15 cellular contexts compared by ENCODE assay signal in the genomic region with DNA sequence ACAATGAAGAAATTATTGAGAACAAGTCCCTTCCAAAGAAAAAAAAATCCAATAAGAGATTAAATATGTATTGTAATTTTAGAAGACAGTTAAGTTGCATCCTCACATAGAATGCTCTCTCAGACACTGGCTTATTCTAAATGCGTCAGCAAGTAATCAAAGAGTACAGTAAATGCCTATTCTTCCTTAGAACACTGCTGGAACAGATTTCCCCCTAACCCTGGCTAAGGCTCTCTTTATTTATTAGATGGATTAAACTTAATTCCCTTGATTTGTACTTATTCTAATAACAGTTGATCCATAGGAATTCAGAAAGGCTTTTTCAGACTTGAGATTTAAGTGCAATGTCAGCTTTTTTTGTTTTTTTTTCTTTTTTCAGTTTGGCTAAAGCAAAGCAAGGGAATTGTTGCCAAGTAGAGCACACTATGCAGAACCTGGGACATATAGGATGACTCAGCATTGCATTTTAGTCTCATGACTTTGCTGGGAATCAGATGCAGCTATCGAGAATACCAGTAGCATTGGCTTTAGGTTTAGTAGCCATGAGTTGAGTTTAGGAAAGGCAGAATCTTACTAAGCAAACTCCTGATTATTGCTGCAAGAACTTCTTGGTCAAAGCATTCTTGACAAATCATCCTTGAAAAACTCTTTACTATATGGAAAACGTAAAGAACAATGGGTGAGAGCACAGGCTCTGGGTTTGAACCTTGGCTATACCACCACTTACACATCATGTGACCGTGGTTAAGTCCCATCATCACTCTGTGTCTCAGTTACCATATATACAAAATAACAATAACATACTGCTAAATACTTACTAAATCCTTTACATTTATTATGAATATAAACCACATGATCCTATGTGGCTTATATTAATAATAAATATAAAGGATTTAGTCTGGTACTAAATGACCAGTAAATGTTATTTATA. TPM values are rescaled to one million over a fixed set of nuclear protein-coding genes. Genes with fewer than 3 reads are reported as not detected.
DNase-seq lines count a peak whose midpoint lies in the region; ATAC-seq, FAIRE-seq and TF ChIP-seq lines count a peak whose summit lies in the region.
"Had no signal": no experiment of that assay in that cellular context is flagged by ENCODE, and none has a peak within 500 bp of the region (broad histone marks: within the 10 kb centered on the region; RNA-seq: fewer than 3 reads in every experiment).

No MANE protein-coding gene starts in this region.

- no peak overlapping the region for H3K14ac ChIP-seq in H1 (ENCODE audit: insufficient read length)

- H3K4me1 ChIP-seq in Panc1 (ENCODE audit: control insufficient read depth, insufficient read depth, low read length) (no peaks in the 10 kb centered on the region), H1 (replicated peaks in 1 of 4; ENCODE audit: control insufficient read depth in 3 of 4, insufficient read depth in 4 of 4, low read length in 3 of 4) (no peaks in the 10 kb centered on the region), mesendoderm (ENCODE audit: control insufficient read depth, low read depth, low read length) (no peaks in the 10 kb centered on the region), transverse colon (no peaks in the 10 kb centered on the region)

- POLR2A ChIA-PET in Panc1 (lab: Charles Lee) (no interaction called here), H1 (lab: Charles Lee; ENCODE audit: partially characterized antibody) (no interaction called here)

- intact Hi-C loops in Panc1 (cut with micrococcal nuclease; ENCODE audit: unreplicated experiment), result no loop called here
- intact Hi-C loops in transverse colon (cut with DNase I; ENCODE audit: low total_unique reads), result no loop called here

- no peaks in the 10 kb centered on the region for H4K20me1 ChIP-seq in H1 (replicated peaks in 1 of 2; ENCODE audit: control insufficient read depth in 1 of 2, insufficient read depth in 2 of 2, low read length in 2 of 2)

- CTCF ChIA-PET in Panc1 (lab: Charles Lee) (no interaction called here), H1 (lab: Charles Lee; ENCODE audit: partially characterized antibody) (no interaction called here)

- H3K4me3 ChIP-seq in Panc1 (ENCODE audit: low read depth in 2 of 2, low read length in 2 of 2) (no peak overlapping the region), H1 (ENCODE audit: extremely low read depth in 1 of 4, insufficient read depth in 2 of 4, low read depth in 3 of 4, low read length in 4 of 4) (no peak overlapping the region), mesendoderm (ENCODE audit: low read length) (no peak overlapping the region), transverse colon (no peak overlapping the region)
- H3K4me3 ChIP-seq: dorsolateral prefrontal cortex had no signal

- no peak for FAIRE-seq in H1 (lab: Jason Lieb, UNC)

- H3K27me3 ChIP-seq in Panc1 (ENCODE audit: control insufficient read depth, insufficient read depth, low read length), result no peaks in the 10 kb centered on the region
- H3K27me3 ChIP-seq in H1 (replicated peaks in 1 of 4; ENCODE audit: control insufficient read depth in 3 of 4, extremely low read depth in 1 of 4, insufficient read depth in 3 of 4, low read length in 3 of 4), result no peaks in the 10 kb centered on the region
- H3K27me3 ChIP-seq in mesendoderm (ENCODE audit: insufficient read depth, low read length, poor library complexity), result no peaks in the 10 kb centered on the region
- H3K27me3 ChIP-seq in transverse colon, result no peaks in the 10 kb centered on the region
- H3K27me3 ChIP-seq: dorsolateral prefrontal cortex had no signal

- H3K9me3 ChIP-seq in Panc1 (ENCODE audit: control insufficient read depth, insufficient read depth, low read depth, low read length) (no peaks in the 10 kb centered on the region), H1 (ENCODE audit: insufficient read depth in 2 of 2, low read depth in 1 of 2, low read length in 1 of 2) (no peaks in the 10 kb centered on the region), transverse colon (no peaks in the 10 kb centered on the region)

- no peak for TF ChIP-seq RAD21 in H1 (IDR thresholded peaks at IDR 0.05 in 1 of 2, conservative IDR thresholded peaks at IDR 0.05 in 1 of 2; ENCODE audit: low read depth in 2 of 2, low read length in 2 of 2)

- H4K91ac ChIP-seq in H1 (replicated peaks; ENCODE audit: insufficient read length, low read length), result no peak overlapping the region

- no peak for TF ChIP-seq EP300 in H1 (IDR thresholded peaks at IDR 0.05; ENCODE audit: borderline replicate concordance in 1 of 2, low read depth in 2 of 2, low read length in 2 of 2)
- TF ChIP-seq EP300 in transverse colon (IDR thresholded peaks at IDR 0.05; ENCODE audit: low read depth), result no peak

- no peak overlapping the region for H3K27ac ChIP-seq in Panc1 (ENCODE audit: low read length)
- H3K27ac ChIP-seq in H1 (ENCODE audit: low read depth, low read length), result no peak overlapping the region
- no peak overlapping the region for H3K27ac ChIP-seq in mesendoderm (ENCODE audit: low read depth, low read length)
- no peak overlapping the region for H3K27ac ChIP-seq in transverse colon
- H3K27ac ChIP-seq: dorsolateral prefrontal cortex had no signal

- no TSS peak for BruUV-seq in Panc1 (replicated peaks; lab: Mats Ljungman, UMichigan)

- H2BK20ac ChIP-seq in H1 (ENCODE audit: low read length), result no peak overlapping the region

- H2BK120ac ChIP-seq in H1 (replicated peaks; ENCODE audit: low read depth, low read length), result no peak overlapping the region
- H2BK120ac ChIP-seq in mesendoderm (ENCODE audit: low read depth, low read length), result no peak overlapping the region

- H3K56ac ChIP-seq in H1 (replicated peaks; ENCODE audit: insufficient read length, low read depth, low read length), result no peak overlapping the region
- H3K56ac ChIP-seq in mesendoderm (ENCODE audit: low read length), result no peak overlapping the region

- H3K18ac ChIP-seq in H1 (ENCODE audit: extremely low read depth, low read length) (no peak overlapping the region), mesendoderm (ENCODE audit: low read length) (no peak overlapping the region)

- in situ Hi-C loops in Panc1 (cut with HindIII; ENCODE audit: low pct_unique_long_range_greater_than_20kb, low sequenced_read_pairs) (no loop called here), transverse colon (cut with MboI; ENCODE audit: low pct_ligation_motif_present in 1 of 4, low pct_unique_long_range_greater_than_20kb in 1 of 4, low sequenced_read_pairs in 3 of 4) (loop anchor here in 2 of 4 donors (25.0 kb wide), 1 partner anchor 263 kb away; no protein-coding TSS in a partner anchor)

- H4K8ac ChIP-seq in H1 (ENCODE audit: extremely low read depth, insufficient read depth, low read length) (no peak overlapping the region), mesendoderm (ENCODE audit: low read depth, low read length) (no peak overlapping the region)

- H3K23ac ChIP-seq in H1 (ENCODE audit: insufficient read length), result no peak overlapping the region
- no peak overlapping the region for H3K23ac ChIP-seq in mesendoderm (ENCODE audit: low read length)

- no peak overlapping the region for H2BK15ac ChIP-seq in H1 (ENCODE audit: low read length)
- H2BK15ac ChIP-seq in mesendoderm (replicated peaks; ENCODE audit: low read depth), result peak overlapping the region; percentile 85

- no peak overlapping the region for H2AK5ac ChIP-seq in H1 (ENCODE audit: low read depth, low read length)
- H2AK5ac ChIP-seq in mesendoderm (ENCODE audit: low read length), result no peak overlapping the region

- H3K4ac ChIP-seq in H1 (replicated peaks; ENCODE audit: insufficient read length, low read depth, low read length) (no peak overlapping the region), mesendoderm (ENCODE audit: low read depth, low read length) (no peak overlapping the region)

- H4K5ac ChIP-seq in H1 (ENCODE audit: insufficient read length, low read depth, low read length), result no peak overlapping the region
- H4K5ac ChIP-seq in mesendoderm (ENCODE audit: low read length), result no peak overlapping the region

- H2BK5ac ChIP-seq in H1 (ENCODE audit: low read depth, low read length), result no peak overlapping the region
- no peak overlapping the region for H2BK5ac ChIP-seq in mesendoderm (ENCODE audit: low read length)

- peak; percentile 73; the same call in 1 of the 2 replicates for ATAC-seq in Panc1
- no peak for ATAC-seq in GM19395 (IDR thresholded peaks at IDR 0.05; ENCODE audit: unreplicated experiment)
- ATAC-seq in GM18502 (IDR thresholded peaks at IDR 0.05; ENCODE audit: poor library complexity, unreplicated experiment), result no peak
- ATAC-seq: activated CD8-positive, alpha-beta T cell treated with anti-CD3 and anti-CD28 coated beads, Interleukin-2, amount 10 ng/mL, durations not matched to agents 7 days and 5 days; naive thymus-derived CD8-positive, alpha-beta T cell had no signal

- H3K4me2 ChIP-seq in H1 (ENCODE audit: insufficient read depth in 1 of 2, low read depth in 2 of 2, low read length in 2 of 2) (no peak overlapping the region), mesendoderm (ENCODE audit: low read length) (no peak overlapping the region)

- H3K79me2 ChIP-seq in H1 (ENCODE audit: control insufficient read depth in 1 of 2, insufficient read depth in 2 of 2, low read length in 2 of 2), result no peaks in the 10 kb centered on the region
- no peaks in the 10 kb centered on the region for H3K79me2 ChIP-seq in mesendoderm (ENCODE audit: control insufficient read depth, insufficient read depth, low read length)

- no peak overlapping the region for H2BK12ac ChIP-seq in H1 (ENCODE audit: low read depth, low read length)

- no peaks in the 10 kb centered on the region; the same call in 1 of the 2 replicates for H3K23me2 ChIP-seq in H1 (ENCODE audit: low read depth, low read length)

- 89% methylated on average over 4 of the region's 4 CpGs; no CpG with 5 or more reads in 1 of the 2 experiments for WGBS in H1 (ENCODE audit: extremely low coverage in 1 of 2, insufficient coverage in 1 of 2, insufficient read length in 1 of 2, insufficient replicate concordance in 2 of 2, low coverage in 1 of 2, low lambda C conversion rate in 2 of 2, missing lambda C conversion rate in 1 of 2), 2 experiments
- WGBS in mesendoderm (ENCODE audit: extremely low coverage, insufficient coverage, low lambda C conversion rate), result no CpG with 5 or more reads among the region's 4 CpGs
- 73 to 81% methylated on average over 4 of the region's 4 CpGs for WGBS in transverse colon (ENCODE audit: low coverage in 1 of 2), 2 donors

- TF ChIP-seq CTCF in Panc1 (IDR thresholded peaks at IDR 0.05), result no peak
- no peak for TF ChIP-seq CTCF in H1 (IDR thresholded peaks at IDR 0.05; ENCODE audit: control extremely low read depth in 1 of 3, insufficient read depth in 1 of 3, low read depth in 1 of 3, low read length in 3 of 3)
- TF ChIP-seq CTCF in transverse colon (IDR thresholded peaks at IDR 0.05), result no peak

- TF ChIP-seq POLR2A in H1 (IDR thresholded peaks at IDR 0.05; ENCODE audit: control extremely low read depth in 1 of 2, low read depth in 2 of 2, low read length in 2 of 2) (no peak), transverse colon (IDR thresholded peaks at IDR 0.05) (no peak)

- H2AFZ ChIP-seq in H1 (ENCODE audit: low read length), result no peak overlapping the region; the same call in 1 of the 2 replicates

- DNase-seq in H4 (ENCODE audit: low spot score), result peak; percentile 58
- DNase-seq in Panc1 (ENCODE audit: low read depth, low spot score), result peak; percentile 25
- no peak for DNase-seq in H1 (ENCODE audit: low read depth in 1 of 2, low spot score in 2 of 2)
- DNase-seq in mesendoderm, result peak; percentile 32
- no peak for DNase-seq in GM19238 (ENCODE audit: insufficient read length, low spot score)
- DNase-seq in transverse colon, result no peak
- DNase-seq: activated CD8-positive, alpha-beta T cell treated with anti-CD3 and anti-CD28 coated beads, Interleukin-2, amount 10 ng/mL, durations not matched to agents 7 days and 5 days; activated naive CD4-positive, alpha-beta T cell treated with anti-CD3 and anti-CD28 coated beads, Interleukin-2, amount 50 U/mL, for 16 hours; COR-L47; dorsolateral prefrontal cortex; naive thymus-derived CD8-positive, alpha-beta T cell; NCI-H1417 had no signal

- no peak overlapping the region for H3K9ac ChIP-seq in H1 (replicated peaks in 1 of 4; ENCODE audit: extremely low read depth in 1 of 4, low read depth in 3 of 4, low read length in 3 of 4)
- H3K9ac ChIP-seq in mesendoderm (ENCODE audit: low read length), result no peak overlapping the region

- H3K36me3 ChIP-seq in Panc1 (ENCODE audit: control insufficient read depth, insufficient read depth, low read length), result no peaks in the 10 kb centered on the region
- no peaks in the 10 kb centered on the region for H3K36me3 ChIP-seq in H1 (ENCODE audit: control insufficient read depth in 2 of 4, insufficient read depth in 4 of 4, low read length in 3 of 4)
- no peaks in the 10 kb centered on the region for H3K36me3 ChIP-seq in mesendoderm (ENCODE audit: control insufficient read depth, insufficient read depth, low read length)
- no peaks in the 10 kb centered on the region for H3K36me3 ChIP-seq in transverse colon

- H3K79me1 ChIP-seq in H1 (ENCODE audit: low read depth, low read length) (no peaks in the 10 kb centered on the region), mesendoderm (ENCODE audit: low read length) (no peaks in the 10 kb centered on the region)

RNA-seq across cellular contexts. Expression of a gene that starts 26.7 kb away (rescaled TPM):
- total RNA-seq in H4 (2014; rRNA removed; shearing (Covaris generic)), result 79.5 and 83.3 TPM in 2 replicates
- total RNA-seq in Panc1 (2021; ENCODE audit: unreplicated experiment), result 54.8 TPM
- 26.1 TPM for polyA plus RNA-seq in Panc1 (2012; ENCODE audit: insufficient read length)
- 72.9 and 76.2 TPM in 2 replicates for total RNA-seq in H1 (2021; fragmentation: NEBNext Ultra II Directional; extraction: Animal tissue kit (Norgen Biotek cat#: 25700))
- polyA plus RNA-seq in H1 (2011; rRNA removed), result 12.6 and 24.5 TPM in 2 replicates
- polyA plus RNA-seq in H1 (2011; cell fraction: cytosol; rRNA removed), result 25.7 TPM
- 22.7 TPM for polyA plus RNA-seq in H1 (2011; cell fraction: nucleus; rRNA removed)
- polyA plus RNA-seq in H1 (2012, experiment 1 of 2), result 30.0 to 56.5 TPM (median 33.4 TPM) in 4 replicates
- polyA plus RNA-seq in H1 (2012, experiment 2 of 2), result 10.6 TPM
- polyA plus RNA-seq in H1 (2013, experiment 1 of 2), result 42.1 TPM
- polyA plus RNA-seq in H1 (2013, experiment 2 of 2), result 42.2 TPM
- polyA minus RNA-seq in H1 (2011; rRNA and poly(A)+ RNA removed), result 68.1 and 125 TPM in 2 replicates
- 40.4 TPM for polyA minus RNA-seq in H1 (2011; cell fraction: cytosol; rRNA and poly(A)+ RNA removed)
- polyA minus RNA-seq in H1 (2011; cell fraction: nucleus; rRNA and poly(A)+ RNA removed), result 146 TPM
- 41.0 TPM for polyA plus RNA-seq in mesendoderm (2013, experiment 1 of 2)
- polyA plus RNA-seq in mesendoderm (2013, experiment 2 of 2), result 44.7 TPM
- 10 to 100 TPM in 2 of 4 donors, 1 to 10 TPM in 2; 7.5 to 34.5 (median 20.3) TPM for total RNA-seq in transverse colon

RNA-seq across cellular contexts. Expression of a gene that starts 33.3 kb away (rescaled TPM):
- not detected in 2 replicates for total RNA-seq in H4 (2014; rRNA removed; shearing (Covaris generic))
- total RNA-seq in Panc1 (2021; ENCODE audit: unreplicated experiment) (not detected), transverse colon (not detected)
- not detected for polyA plus RNA-seq in Panc1 (2012; ENCODE audit: insufficient read length)
- not detected in 2 replicates for total RNA-seq in H1 (2021; fragmentation: NEBNext Ultra II Directional; extraction: Animal tissue kit (Norgen Biotek cat#: 25700))
- polyA plus RNA-seq in H1 (2011; rRNA removed), result not detected in 2 replicates
- polyA plus RNA-seq in H1 (2011; cell fraction: cytosol; rRNA removed), result not detected
- polyA plus RNA-seq in H1 (2011; cell fraction: nucleus; rRNA removed), result not detected
- polyA plus RNA-seq in H1 (2012, experiment 1 of 2), result 0.27 TPM in 1 of 4 replicates, not detected in the others
- not detected for polyA plus RNA-seq in H1 (2012, experiment 2 of 2)
- polyA plus RNA-seq in H1 (2013, experiment 1 of 2), result not detected
- not detected for polyA plus RNA-seq in H1 (2013, experiment 2 of 2)
- not detected in 2 replicates for polyA minus RNA-seq in H1 (2011; rRNA and poly(A)+ RNA removed)
- polyA minus RNA-seq in H1 (2011; cell fraction: cytosol; rRNA and poly(A)+ RNA removed), result not detected
- polyA minus RNA-seq in H1 (2011; cell fraction: nucleus; rRNA and poly(A)+ RNA removed), result not detected
- not detected for polyA plus RNA-seq in mesendoderm (2013, experiment 1 of 2)
- polyA plus RNA-seq in mesendoderm (2013, experiment 2 of 2), result not detected
- total RNA-seq: activated CD8-positive, alpha-beta T cell treated with anti-CD3 and anti-CD28 coated beads, Interleukin-2, amount 10 ng/mL, durations not matched to agents 7 days and 5 days; naive thymus-derived CD8-positive, alpha-beta T cell; T-helper 2 cell treated with Interferon-gamma antibody and Interleukin-4, amounts not matched to agents 100 ng/mL and 5 ng/mL, for 36 hours had no signal
- polyA plus RNA-seq: naive thymus-derived CD8-positive, alpha-beta T cell had no signal

RNA-seq across cellular contexts. Expression of a gene that starts 34.9 kb away (rescaled TPM):
- total RNA-seq in H4 (2014; rRNA removed; shearing (Covaris generic)), result 58.9 and 67.6 TPM in 2 replicates
- 59.8 TPM for total RNA-seq in Panc1 (2021; ENCODE audit: unreplicated experiment)
- polyA plus RNA-seq in Panc1 (2012; ENCODE audit: insufficient read length), result 39.7 TPM
- 57.6 and 57.9 TPM in 2 replicates for total RNA-seq in H1 (2021; fragmentation: NEBNext Ultra II Directional; extraction: Animal tissue kit (Norgen Biotek cat#: 25700))
- 61.3 and 77.2 TPM in 2 replicates for polyA plus RNA-seq in H1 (2011; rRNA removed)
- polyA plus RNA-seq in H1 (2011; cell fraction: cytosol; rRNA removed), result 68.0 TPM
- polyA plus RNA-seq in H1 (2011; cell fraction: nucleus; rRNA removed), result 73.0 TPM
- polyA plus RNA-seq in H1 (2012, experiment 1 of 2), result 67.6 to 84.5 TPM (median 76.9 TPM) in 4 replicates
- polyA plus RNA-seq in H1 (2012, experiment 2 of 2), result 18.7 TPM
- polyA plus RNA-seq in H1 (2013, experiment 1 of 2), result 80.1 TPM
- polyA plus RNA-seq in H1 (2013, experiment 2 of 2), result 95.2 TPM
- 224 and 411 TPM in 2 replicates for polyA minus RNA-seq in H1 (2011; rRNA and poly(A)+ RNA removed)
- 83.2 TPM for polyA minus RNA-seq in H1 (2011; cell fraction: cytosol; rRNA and poly(A)+ RNA removed)
- 102 TPM for polyA minus RNA-seq in H1 (2011; cell fraction: nucleus; rRNA and poly(A)+ RNA removed)
- polyA plus RNA-seq in mesendoderm (2013, experiment 1 of 2), result 28.5 TPM
- polyA plus RNA-seq in mesendoderm (2013, experiment 2 of 2), result 31.3 TPM
- 100 to 1,000 TPM in 1 of 4 donors, 10 to 100 TPM in 3; 38.6 to 123 (median 47.5) TPM for total RNA-seq in transverse colon

Comparison
In these comparisons a context has a peak if more than half of its experiments do, and no peak if none do; other contexts are left out.
1. DNase-seq: peak in H4 (single experiment), Panc1 (single experiment) and mesendoderm (single experiment); none in H1 (0 of 2), GM19238 (single experiment) and transverse colon (single experiment).